23 cellular contexts compared by ENCODE assay signal in genomic region chr1:27166351-27166802, GRCh38. TPM values are rescaled to one million over a fixed set of nuclear protein-coding genes. Genes with fewer than 3 reads are reported as not detected.
A peak's percentile ranks its signal among the peaks of the same experiment; 100 is the strongest.
DNase-seq lines count a peak whose midpoint lies in the region; ATAC-seq and TF ChIP-seq lines count a peak whose summit lies in the region.
"Had no signal": no experiment of that assay in that cellular context is flagged by ENCODE, and none has a peak within 500 bp of the region (broad histone marks: within the 10 kb centered on the region; RNA-seq: fewer than 3 reads in every experiment).

No MANE protein-coding gene starts in this region.

- H3K56ac ChIP-seq in IMR-90 (ENCODE audit: extremely low read depth, insufficient read depth, low read length), result no peak overlapping the region

- no peaks in the 10 kb centered on the region for H4K20me1 ChIP-seq in IMR-90 (ENCODE audit: insufficient read depth, low read length)

- POLR2A ChIA-PET in IMR-90 (lab: Charles Lee; ENCODE audit: unreplicated experiment), result no interaction called here

- no peaks in the 10 kb centered on the region for H3K79me1 ChIP-seq in IMR-90 (ENCODE audit: low read depth in 1 of 2, low read length in 2 of 2)

- H2BK120ac ChIP-seq in IMR-90 (ENCODE audit: low read depth, low read length), result no peak overlapping the region

- TF ChIP-seq POLR2A in IMR-90 (IDR thresholded peaks at IDR 0.05; ENCODE audit: low read depth, low read length), result no peak

- intact Hi-C loops in IMR-90 (cut with micrococcal nuclease), result no loop called here

- no peak overlapping the region for H3K4me2 ChIP-seq in IMR-90 (ENCODE audit: low read depth, low read length)

- H4K5ac ChIP-seq in IMR-90 (ENCODE audit: low read depth, low read length), result no peak overlapping the region

- peak overlapping the region; percentile 44; the same call in 1 of the 2 replicates for H3K14ac ChIP-seq in IMR-90 (replicated peaks; ENCODE audit: low read depth, low read length)

- H3K27ac ChIP-seq in IMR-90 (ENCODE audit: insufficient read depth, low read length), result no peak overlapping the region
- H3K27ac ChIP-seq: colonic mucosa, testis, vagina had no signal

- H2AK9ac ChIP-seq in IMR-90 (replicated peaks; ENCODE audit: low read depth, low read length, poor library complexity), result peak overlapping the region; percentile 37

- no peak overlapping the region for H3K18ac ChIP-seq in IMR-90 (ENCODE audit: low read depth, low read length)

- no peak overlapping the region for H3K9ac ChIP-seq in IMR-90 (ENCODE audit: low read depth, low read length)

- no peak overlapping the region for H4K8ac ChIP-seq in IMR-90 (ENCODE audit: low read depth in 2 of 2, low read length in 2 of 2)

- H4K91ac ChIP-seq in IMR-90 (ENCODE audit: insufficient read depth, low read depth, low read length), result no peak overlapping the region

- no peak for TF ChIP-seq CTCF in IMR-90 (conservative IDR thresholded peaks at IDR 0.05; ENCODE audit: low read depth, low read length)

- DNase-seq in EH (ENCODE audit: low read depth) (peak; percentile 73), IMR-90 (peak; percentile 59), amniotic stem cell (lab: John Stamatoyannopoulos, UW) (peak; percentile 32), iPS-NIHi11 (ENCODE audit: low spot score) (peak; percentile 2), GM03348 (ENCODE audit: low spot score) (no peak), COR-L47 (lab: John Stamatoyannopoulos, UW) (no peak), NCI-H1436 treated with DMSO at 0.1 percent for 48 hours (lab: John Stamatoyannopoulos, UW) (no peak), hippocampal formation (lab: John Stamatoyannopoulos, UW) (no peak)
- DNase-seq: activated CD4-positive, alpha-beta memory T cell treated with anti-CD3 and anti-CD28 coated beads, Interleukin-2, amount 10 ng/mL, durations not matched to agents 7 days and 5 days; activated effector memory CD4-positive, alpha-beta T cell treated with anti-CD3 and anti-CD28 coated beads, Interleukin-2, amount 50 U/mL, for 16 hours; activated naive CD8-positive, alpha-beta T cell treated with anti-CD3 and anti-CD28 coated beads, Interleukin-2, amount 50 U/mL, for 24 hours; colonic mucosa; head of caudate nucleus; immature natural killer cell; left ventricle myocardium superior; MG63; NCI-H1436; NCI-H524; stimulated activated CD4-positive, alpha-beta T cell treated with anti-CD3 and anti-CD28 coated beads, Interleukin-1b, Interleukin-23, amount 100 ng/mL, for 48 hours; T1000; testis had no signal

- H2AK5ac ChIP-seq in IMR-90 (ENCODE audit: low read depth, low read length), result no peak overlapping the region

- no peak overlapping the region for H3K4ac ChIP-seq in IMR-90 (ENCODE audit: low read depth, low read length)

- H3K36me3 ChIP-seq in IMR-90 (ENCODE audit: control insufficient read depth, insufficient read depth, low read length), result no peaks in the 10 kb centered on the region
- H3K36me3 ChIP-seq: colonic mucosa, MG63, vagina had no signal

- H3K4me1 ChIP-seq in IMR-90 (ENCODE audit: control insufficient read depth, insufficient read depth, low read length), result 0 out of 2 replicates have a peak, but pooled peaks cover 2% of the 10 kb centered on the region
- H3K4me1 ChIP-seq: testis, vagina had no signal

- ATAC-seq in IMR-90 (ENCODE audit: low read depth), result peak; percentile 71
- ATAC-seq: activated naive CD8-positive, alpha-beta T cell treated with anti-CD3 and anti-CD28 coated beads, Interleukin-2, amount 50 U/mL, for 24 hours; left ventricle myocardium superior; stimulated activated memory B cell treated with anti-CD40 and anti-IgM and Interleukin-4, amounts not matched to agents 10 μg/mL and 1 μg/mL and 100 μg/mL, for 72 hours had no signal

- no peak overlapping the region; the same call in 1 of the 2 replicates for H2BK20ac ChIP-seq in IMR-90 (ENCODE audit: low read depth, low read length)

- peak overlapping the region; percentile 75 for H2AFZ ChIP-seq in IMR-90 (replicated peaks; ENCODE audit: low read length, poor library complexity)

- no peak overlapping the region for H3K23ac ChIP-seq in IMR-90 (ENCODE audit: low read depth, low read length)

- no peaks in the 10 kb centered on the region for H3K9me1 ChIP-seq in IMR-90 (ENCODE audit: insufficient read depth, low read length)

- H3K9me3 ChIP-seq in IMR-90 (ENCODE audit: control insufficient read depth, insufficient read depth, low read length), result no peaks in the 10 kb centered on the region
- H3K9me3 ChIP-seq: colonic mucosa, MG63, testis, vagina had no signal

- in situ Hi-C loops in IMR-90 (cut with MboI; ENCODE audit: low sequenced_read_pairs), result no loop called here

- H3K27me3 ChIP-seq in IMR-90 (ENCODE audit: control insufficient read depth, insufficient read depth, low read length), result no peaks in the 10 kb centered on the region
- H3K27me3 ChIP-seq: colonic mucosa, MG63, testis, vagina had no signal

- H2BK5ac ChIP-seq in IMR-90 (ENCODE audit: low read depth, low read length, poor library complexity, severe bottlenecking), result no peak overlapping the region

- TF ChIP-seq RAD21 in IMR-90 (IDR thresholded peaks at IDR 0.05; ENCODE audit: low read length), result no peak

- no peak overlapping the region for H2BK15ac ChIP-seq in IMR-90 (ENCODE audit: low read depth, low read length)

- CTCF ChIA-PET in IMR-90 (lab: Yijun Ruan, JAX), result interaction anchor here (0.7 kb wide), 1 partner anchor 122 kb away, joined by 3 read pairs; no protein-coding TSS in a partner anchor

- no peak overlapping the region for H3K4me3 ChIP-seq in IMR-90 (ENCODE audit: insufficient read depth, low read depth, low read length)
- H3K4me3 ChIP-seq: colonic mucosa, MG63, testis, vagina had no signal

- WGBS in IMR-90 (ENCODE audit: extremely low coverage in 2 of 2, insufficient read length in 1 of 2), 2 experiments, result 60% methylated on average over 1 of the region's 1 CpG; no CpG with 5 or more reads in 1 of the 2 experiments

- no TSS peak for BruUV-seq in IMR-90 (replicated peaks; lab: Mats Ljungman, UMichigan)

- dilution Hi-C loops in IMR-90 (cut with HindIII; ENCODE audit: low sequenced_read_pairs, unreplicated experiment), result no loop called here

TF ChIP-seq in IMR-90, 13 proteins besides CTCF, POLR2A, EP300 and RAD21:
- TF ChIP-seq MXI1 (IDR thresholded peaks at IDR 0.05; ENCODE audit: borderline replicate concordance, low read depth, low read length), result no peak

RNA-seq across cellular contexts. Expression of gene SLC9A1, which starts 11.5 kb away (rescaled TPM):
- 1.9 and 2.0 TPM in 2 replicates for total RNA-seq in IMR-90 (2012; rRNA removed)
- 20.5 and 21.2 TPM in 2 replicates for polyA plus RNA-seq in IMR-90 (2012; rRNA removed)
- polyA plus RNA-seq in IMR-90 (2012; cell fraction: cytosol; rRNA removed), result 14.3 and 19.8 TPM in 2 replicates
- 30.7 and 36.7 TPM in 2 replicates for polyA plus RNA-seq in IMR-90 (2012; cell fraction: nucleus; rRNA removed; ENCODE audit: low replicate concordance)

Comparison
In these comparisons a context has a peak if more than half of its experiments do, and no peak if none do; other contexts are left out.
1. DNase-seq: peak in EH (single experiment), IMR-90 (single experiment), amniotic stem cell (single experiment) and iPS-NIHi11 (single experiment); none in GM03348 (single experiment), COR-L47 (single experiment), NCI-H1436 treated with DMSO at 0.1 percent for 48 hours (single experiment) and hippocampal formation (0 of 2).